In genomic region chr11:46888636-46889035, GRCh38 we compare ENCODE assay signal across 27 cellular contexts. TPM values are rescaled to one million over a fixed set of nuclear protein-coding genes. Genes with fewer than 3 reads are reported as not detected.
"Had no signal": no experiment of that assay in that cellular context is flagged by ENCODE, and none has a peak within 500 bp of the region (broad histone marks: within the 10 kb centered on the region; RNA-seq: fewer than 3 reads in every experiment).

No MANE protein-coding gene starts in this region.

- DNase-seq: activated CD4-positive, alpha-beta memory T cell treated with anti-CD3 and anti-CD28 coated beads for 36 hours; activated CD4-positive, alpha-beta T cell treated with anti-CD3 and anti-CD28 coated beads, Interleukin-2, amount 10 ng/mL, durations not matched to agents 24 days and 14 days; activated CD8-positive, alpha-beta memory T cell treated with anti-CD3 and anti-CD28 coated beads, Interleukin-2, amount 10 ng/mL, durations not matched to agents 7 days and 5 days; activated CD8-positive, alpha-beta memory T cell treated with anti-CD3 and anti-CD28 coated beads, Interleukin-2, amount 50 U/mL, for 4 hours; activated CD8-positive, alpha-beta T cell treated with anti-CD3 and anti-CD28 coated beads, Interleukin-2, amount 10 ng/mL, durations not matched to agents 7 days and 5 days; activated gamma-delta T cell; activated naive CD4-positive, alpha-beta T cell; activated naive CD4-positive, alpha-beta T cell treated with anti-CD3 and anti-CD28 coated beads, Interleukin-2, amount 10 ng/mL, durations not matched to agents 7 days and 5 days; activated naive CD8-positive, alpha-beta T cell treated with anti-CD3 and anti-CD28 coated beads, Interleukin-2, amount 10 ng/mL, durations not matched to agents 7 days and 5 days; activated T-cell treated with anti-CD3 and anti-CD28 coated beads, Interleukin-2, amount 50 U/mL, for 1 hour; activated T-cell treated with anti-CD3 and anti-CD28 coated beads, Interleukin-2, amount 50 U/mL, for 48 hours; brain microvascular endothelial cell; colonic mucosa; effector CD8-positive, alpha-beta T cell; esophagus squamous epithelium; foreskin melanocyte; head of caudate nucleus; hippocampal formation; T-helper 2 cell had no signal

- H3K4me1 ChIP-seq: colonic mucosa, gastroesophageal sphincter had no signal

- H3K27me3 ChIP-seq: brain microvascular endothelial cell, colonic mucosa, esophagus squamous epithelium, gastroesophageal sphincter had no signal

- H3K4me1 Mint-ChIP-seq: activated naive CD4-positive, alpha-beta T cell treated with anti-CD3 and anti-CD28 coated beads, Interleukin-2, amount 10 ng/mL, durations not matched to agents 7 days and 5 days; WTC11 had no signal

- H3K4me3 ChIP-seq: colonic mucosa, esophagus squamous epithelium, gastroesophageal sphincter had no signal

- H3K36me3 ChIP-seq: brain microvascular endothelial cell, colonic mucosa had no signal

- H3K4me3 Mint-ChIP-seq: activated CD4-positive, alpha-beta memory T cell treated with anti-CD3 and anti-CD28 coated beads for 36 hours; activated CD4-positive, alpha-beta T cell treated with anti-CD3 and anti-CD28 coated beads, Interleukin-2, amount 10 ng/mL, durations not matched to agents 24 days and 14 days; activated CD8-positive, alpha-beta memory T cell treated with anti-CD3 and anti-CD28 coated beads, Interleukin-2, amount 10 ng/mL, durations not matched to agents 7 days and 5 days; activated CD8-positive, alpha-beta T cell treated with anti-CD3 and anti-CD28 coated beads, Interleukin-2, amount 10 ng/mL, durations not matched to agents 7 days and 5 days; activated naive CD4-positive, alpha-beta T cell treated with anti-CD3 and anti-CD28 coated beads, Interleukin-2, amount 10 ng/mL, durations not matched to agents 7 days and 5 days; activated naive CD8-positive, alpha-beta T cell treated with anti-CD3 and anti-CD28 coated beads, Interleukin-2, amount 10 ng/mL, durations not matched to agents 7 days and 5 days; activated T-helper 1 cell treated with anti-CD3 and anti-CD28 coated beads, Interleukin-12 subunit alpha, Interleukin-12 subunit beta, Interleukin-2, Interleukin-4 antibody, amounts not matched to agents 30 ng/mL and 10 ng/mL and 1 ng/mL, durations not matched to agents 14 hours and 24 hours and 36 hours; WTC11 had no signal

- H3K36me3 Mint-ChIP-seq: activated CD4-positive, alpha-beta memory T cell treated with anti-CD3 and anti-CD28 coated beads for 36 hours; activated CD8-positive, alpha-beta memory T cell treated with anti-CD3 and anti-CD28 coated beads, Interleukin-2, amount 10 ng/mL, durations not matched to agents 7 days and 5 days; activated naive CD4-positive, alpha-beta T cell treated with anti-CD3 and anti-CD28 coated beads, Interleukin-2, amount 10 ng/mL, durations not matched to agents 7 days and 5 days; activated naive CD4-positive, alpha-beta T cell treated with anti-CD3 and anti-CD28 coated beads, Interleukin-2, amount 50 U/mL, for 72 hours; activated naive CD8-positive, alpha-beta T cell treated with anti-CD3 and anti-CD28 coated beads, Interleukin-2, amount 10 ng/mL, durations not matched to agents 7 days and 5 days had no signal

- H3K27ac Mint-ChIP-seq: activated CD4-positive, alpha-beta memory T cell treated with anti-CD3 and anti-CD28 coated beads for 36 hours; activated CD4-positive, alpha-beta T cell treated with anti-CD3 and anti-CD28 coated beads, Interleukin-2, amount 10 ng/mL, durations not matched to agents 24 days and 14 days; activated CD8-positive, alpha-beta memory T cell treated with anti-CD3 and anti-CD28 coated beads, Interleukin-2, amount 10 ng/mL, durations not matched to agents 7 days and 5 days; activated CD8-positive, alpha-beta T cell treated with anti-CD3 and anti-CD28 coated beads, Interleukin-2, amount 10 ng/mL, durations not matched to agents 7 days and 5 days; activated naive CD4-positive, alpha-beta T cell treated with anti-CD3 and anti-CD28 coated beads, Interleukin-2, amount 10 ng/mL, durations not matched to agents 7 days and 5 days; activated naive CD4-positive, alpha-beta T cell treated with anti-CD3 and anti-CD28 coated beads, Interleukin-2, amount 50 U/mL, for 72 hours; activated naive CD8-positive, alpha-beta T cell treated with anti-CD3 and anti-CD28 coated beads, Interleukin-2, amount 10 ng/mL, durations not matched to agents 7 days and 5 days; activated T-helper 1 cell treated with anti-CD3 and anti-CD28 coated beads, Interleukin-12 subunit alpha, Interleukin-12 subunit beta, Interleukin-2, Interleukin-4 antibody, amounts not matched to agents 30 ng/mL and 10 ng/mL and 1 ng/mL, durations not matched to agents 14 hours and 24 hours and 36 hours; WTC11 had no signal

- H3K9me3 ChIP-seq: colonic mucosa, esophagus squamous epithelium, gastroesophageal sphincter had no signal

- H3K9me3 Mint-ChIP-seq: activated CD4-positive, alpha-beta memory T cell treated with anti-CD3 and anti-CD28 coated beads for 36 hours; activated CD4-positive, alpha-beta T cell treated with anti-CD3 and anti-CD28 coated beads, Interleukin-2, amount 10 ng/mL, durations not matched to agents 24 days and 14 days; activated naive CD4-positive, alpha-beta T cell treated with anti-CD3 and anti-CD28 coated beads, Interleukin-2, amount 10 ng/mL, durations not matched to agents 7 days and 5 days; activated naive CD4-positive, alpha-beta T cell treated with anti-CD3 and anti-CD28 coated beads, Interleukin-2, amount 50 U/mL, for 72 hours; activated naive CD8-positive, alpha-beta T cell treated with anti-CD3 and anti-CD28 coated beads, Interleukin-2, amount 10 ng/mL, durations not matched to agents 7 days and 5 days; activated T-helper 1 cell treated with anti-CD3 and anti-CD28 coated beads, Interleukin-12 subunit alpha, Interleukin-12 subunit beta, Interleukin-2, Interleukin-4 antibody, amounts not matched to agents 30 ng/mL and 10 ng/mL and 1 ng/mL, durations not matched to agents 14 hours and 24 hours and 36 hours had no signal

- H3K27ac ChIP-seq: brain microvascular endothelial cell, colonic mucosa, epithelial cell of prostate, esophagus squamous epithelium, gastroesophageal sphincter, VCaP had no signal

- ATAC-seq: activated CD4-positive, CD25-positive, alpha-beta regulatory T cell treated with anti-CD3 and anti-CD28 coated beads, Interleukin-2, amount 50 U/mL, for 24 hours; activated CD8-positive, alpha-beta T cell treated with anti-CD3 and anti-CD28 coated beads, Interleukin-2, amount 10 ng/mL, durations not matched to agents 7 days and 5 days had no signal

RNA-seq across cellular contexts. Expression of gene LRP4, which starts 29.7 kb away (rescaled TPM):
- total RNA-seq: activated CD8-positive, alpha-beta T cell treated with anti-CD3 and anti-CD28 coated beads, Interleukin-2, amount 10 ng/mL, durations not matched to agents 7 days and 5 days; T-helper 1 cell treated with Interleukin-12 subunit alpha and Interleukin-12 subunit beta and Interleukin-4 antibody, amounts not matched to agents 30 ng/mL and 1 ng/mL, for 36 hours had no signal
